ENCODE assay signal across 8 cellular contexts in the genomic region with DNA sequence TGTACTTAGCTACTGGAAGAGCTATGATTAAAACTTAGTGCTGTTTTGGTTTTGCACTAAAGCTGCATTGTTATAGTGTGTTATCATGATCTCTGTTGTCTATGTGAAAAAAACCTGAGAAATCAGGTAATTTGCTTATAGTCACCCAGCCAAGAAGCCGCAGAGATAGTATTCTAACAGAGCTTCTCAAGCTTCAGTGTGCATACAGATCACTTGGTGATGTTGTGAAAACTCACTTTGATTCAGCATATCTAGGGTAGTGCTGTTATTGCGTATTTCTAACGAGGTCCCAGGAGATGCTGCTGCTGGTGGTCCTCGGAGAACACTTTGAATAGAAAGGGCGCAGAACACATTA.
DNase-seq lines count a peak whose midpoint lies in the region; ATAC-seq and TF ChIP-seq lines count a peak whose summit lies in the region.
"Had no signal": no experiment of that assay in that cellular context is flagged by ENCODE, and none has a peak within 500 bp of the region (broad histone marks: within the 10 kb centered on the region; RNA-seq: fewer than 3 reads in every experiment).

No MANE protein-coding gene starts in this region.

- H3K36me3 Mint-ChIP-seq in activated naive CD8-positive, alpha-beta T cell treated with anti-CD3 and anti-CD28 coated beads for 36 hours: no peaks in the 10 kb centered on the region

- no peak for TF ChIP-seq CTCF in stomach (IDR thresholded peaks at IDR 0.05)

- peak overlapping the region in 3 of 5 donors; percentile 51 to 69 (median 67) for H3K27ac ChIP-seq in stomach

- H3K4me3 Mint-ChIP-seq in activated naive CD8-positive, alpha-beta T cell treated with anti-CD3 and anti-CD28 coated beads for 36 hours: peak overlapping the region; percentile 3

- peak overlapping the region; percentile 84 for H3K27ac Mint-ChIP-seq in activated naive CD8-positive, alpha-beta T cell treated with anti-CD3 and anti-CD28 coated beads for 36 hours

- H3K4me1 Mint-ChIP-seq in activated naive CD8-positive, alpha-beta T cell treated with anti-CD3 and anti-CD28 coated beads for 36 hours: peaks cover 41% of the 10 kb centered on the region

- H3K9me3 ChIP-seq in stomach: no peaks in the 10 kb centered on the region
- H3K9me3 ChIP-seq: pancreas had no signal

- WGBS in stomach, 5 donors: 36 to 64% (median 45%) methylated on average over 5 of the region's 5 CpGs

- H3K36me3 ChIP-seq in stomach: no peaks in the 10 kb centered on the region
- H3K36me3 ChIP-seq: pancreas had no signal

- no peaks in the 10 kb centered on the region for H3K27me3 ChIP-seq in stomach
- H3K27me3 ChIP-seq: pancreas had no signal

- peaks cover 20 to 35% (median 29%) of the 10 kb centered on the region in 4 donors for H3K4me1 ChIP-seq in stomach

- no peaks in the 10 kb centered on the region for H3K27me3 Mint-ChIP-seq in activated naive CD8-positive, alpha-beta T cell treated with anti-CD3 and anti-CD28 coated beads for 36 hours

- DNase-seq in activated naive CD8-positive, alpha-beta T cell treated with anti-CD3 and anti-CD28 coated beads for 36 hours: no peak
- DNase-seq in stomach (no peak), C1 segment of cervical spinal cord (lab: John Stamatoyannopoulos, UW) (no peak), islet precursor cell (no peak), inferior parietal cortex (ENCODE audit: extremely low spot score) (no peak)

- H3K4me3 ChIP-seq in stomach: no peak overlapping the region
- H3K4me3 ChIP-seq: pancreas had no signal

- H3K9me3 Mint-ChIP-seq in activated naive CD8-positive, alpha-beta T cell treated with anti-CD3 and anti-CD28 coated beads for 36 hours: no peaks in the 10 kb centered on the region

- intact Hi-C loops in stomach (cut with DNase I; ENCODE audit: low total_unique reads): loop anchor here (10.0 kb wide), 1 partner anchor 92 kb away; no protein-coding TSS in a partner anchor

- no peak for TF ChIP-seq EP300 in stomach (IDR thresholded peaks at IDR 0.05)

- ATAC-seq in GM19328 (IDR thresholded peaks at IDR 0.05; ENCODE audit: unreplicated experiment) (peak; percentile 47), HG02973 (IDR thresholded peaks at IDR 0.05; ENCODE audit: unreplicated experiment) (peak; percentile 65)

- no peak for TF ChIP-seq POLR2A in stomach (IDR thresholded peaks at IDR 0.05)
